Comparison of ENCODE assay signal across 25 cellular contexts in the genomic region with DNA sequence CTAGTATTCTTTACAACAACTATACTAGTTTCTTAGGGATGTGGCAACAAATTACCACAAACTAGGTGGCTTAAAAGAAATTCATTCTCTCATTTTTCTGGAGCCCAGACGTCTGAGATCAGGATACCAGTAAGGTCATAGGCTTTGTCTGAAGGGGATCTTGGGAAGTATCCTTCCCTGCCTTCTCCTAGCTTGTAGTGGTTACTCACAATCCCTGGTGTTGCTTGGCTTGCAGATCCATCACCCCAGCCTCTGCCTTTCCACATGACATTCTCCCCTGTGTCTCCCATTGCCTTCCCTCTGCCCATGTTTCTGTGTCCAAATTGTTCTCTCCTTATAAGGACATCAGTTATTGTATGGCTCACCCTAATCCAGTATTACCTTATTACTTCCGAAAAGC. TPM values are rescaled to one million over a fixed set of nuclear protein-coding genes. Genes with fewer than 3 reads are reported as not detected.
DNase-seq lines count a peak whose midpoint lies in the region; ATAC-seq, FAIRE-seq and TF ChIP-seq lines count a peak whose summit lies in the region.
"Had no signal": no experiment of that assay in that cellular context is flagged by ENCODE, and none has a peak within 500 bp of the region (broad histone marks: within the 10 kb centered on the region; RNA-seq: fewer than 3 reads in every experiment).

No MANE protein-coding gene starts in this region.

- TF ChIP-seq CTCF in Calu3 (IDR thresholded peaks at IDR 0.05; ENCODE audit: unreplicated experiment) (no peak), RWPE2 (IDR thresholded peaks at IDR 0.05; ENCODE audit: poor library complexity, severe bottlenecking) (no peak), keratinocyte (optimal IDR thresholded peaks at IDR 0.05 in 1 of 3, IDR thresholded peaks at IDR 0.05 in 1 of 3, conservative IDR thresholded peaks at IDR 0.05 in 1 of 3; ENCODE audit: extremely low read depth in 1 of 3, insufficient read depth in 2 of 3, low read length in 3 of 3) (no peak)

- H3K9me1 ChIP-seq in keratinocyte (ENCODE audit: control insufficient read depth, extremely low read depth, insufficient read depth, low read length) = no peaks in the 10 kb centered on the region

- peak overlapping the region; percentile 51 for H3K4me3 Mint-ChIP-seq in Calu3 (ENCODE audit: low read depth, unreplicated experiment)
- H3K4me3 Mint-ChIP-seq: activated naive CD4-positive, alpha-beta T cell treated with anti-CD3 and anti-CD28 coated beads, Interleukin-2, amount 50 U/mL, for 24 hours; activated T-helper 1 cell treated with anti-CD3 and anti-CD28 coated beads, Interleukin-12 subunit alpha, Interleukin-12 subunit beta, Interleukin-2, Interleukin-4 antibody, amounts not matched to agents 30 ng/mL and 10 ng/mL and 1 ng/mL, durations not matched to agents 14 hours and 24 hours and 36 hours; CD4-positive, alpha-beta memory T cell; central memory CD8-positive, alpha-beta T cell; IgD-negative memory B cell; T-helper 17 cell had no signal

- dilution Hi-C loops in keratinocyte (cut with MboI; ENCODE audit: extremely low pct_ligation_motif_present, low sequenced_read_pairs) = no loop called here

- H3K27ac ChIP-seq in RWPE2 (ENCODE audit: poor library complexity, severe bottlenecking) (peak overlapping the region; percentile 95), keratinocyte (ENCODE audit: control insufficient read depth, insufficient read depth, low read length) (peak overlapping the region; percentile 100), skin epidermis (peak overlapping the region in 11 of 21 experiments; percentile 14 to 85 (median 66))
- H3K27ac ChIP-seq: gastrocnemius medialis had no signal

- peaks cover 9% of the 10 kb centered on the region for H3K36me3 Mint-ChIP-seq in Calu3 (ENCODE audit: insufficient read depth, unreplicated experiment)
- H3K36me3 Mint-ChIP-seq: activated naive CD4-positive, alpha-beta T cell treated with anti-CD3 and anti-CD28 coated beads, Interleukin-2, amount 50 U/mL, for 24 hours; CD4-positive, alpha-beta memory T cell; IgD-negative memory B cell had no signal

- H3K36me3 ChIP-seq in RWPE2 (ENCODE audit: low read depth) = no peaks in the 10 kb centered on the region
- H3K36me3 ChIP-seq in keratinocyte (ENCODE audit: control insufficient read depth in 2 of 2, extremely low read depth in 1 of 2, insufficient read depth in 2 of 2, low read length in 2 of 2) = no peaks in the 10 kb centered on the region
- H3K36me3 ChIP-seq: gastrocnemius medialis had no signal

- DNase-seq in Calu3 (no peak), RWPE2 (ENCODE audit: low spot score) (no peak), keratinocyte (ENCODE audit: low read depth, low spot score) (no peak), posterior cingulate gyrus (no peak), DMS79 treated with DMSO at 0.1 percent for 48 hours (lab: John Stamatoyannopoulos, UW) (no peak), D341Med (ENCODE audit: low spot score) (no peak)
- DNase-seq: activated CD4-positive, alpha-beta T cell treated with anti-CD3 and anti-CD28 coated beads for 48 hours; aorta; CD4-positive, alpha-beta memory T cell; gastrocnemius medialis; kidney; NCI-H1417; NCI-H2081 treated with DMSO at 0.1 percent for 48 hours; occipital lobe; right cardiac atrium; T-helper 17 cell had no signal

- peaks cover 51% of the 10 kb centered on the region for H3K4me1 Mint-ChIP-seq in Calu3 (ENCODE audit: low read depth, unreplicated experiment)
- H3K4me1 Mint-ChIP-seq: activated naive CD4-positive, alpha-beta T cell treated with anti-CD3 and anti-CD28 coated beads, Interleukin-2, amount 50 U/mL, for 24 hours; central memory CD8-positive, alpha-beta T cell; IgD-negative memory B cell had no signal

- H4K20me1 ChIP-seq in keratinocyte (ENCODE audit: control insufficient read depth, extremely low read depth, insufficient read depth, low read length) = no peaks in the 10 kb centered on the region

- CTCF ChIA-PET in Calu3 (lab: Charles Lee) = interaction anchor here (0.6 to 4.6 kb wide), 4 partner anchors 11 to 40 kb away, joined by 3 to 37 read pairs (median 4); partner anchors contain the start of gene CLDN1

- ATAC-seq in RWPE2 (ENCODE audit: low read depth) (no peak), HG02571 (IDR thresholded peaks at IDR 0.05; ENCODE audit: unreplicated experiment) (no peak)
- ATAC-seq: gastrocnemius medialis, T-helper 17 cell had no signal

- H3K27ac Mint-ChIP-seq in Calu3 (ENCODE audit: unreplicated experiment) = peak overlapping the region; percentile 98
- H3K27ac Mint-ChIP-seq: activated naive CD4-positive, alpha-beta T cell treated with anti-CD3 and anti-CD28 coated beads, Interleukin-2, amount 50 U/mL, for 24 hours; activated T-helper 1 cell treated with anti-CD3 and anti-CD28 coated beads, Interleukin-12 subunit alpha, Interleukin-12 subunit beta, Interleukin-2, Interleukin-4 antibody, amounts not matched to agents 30 ng/mL and 10 ng/mL and 1 ng/mL, durations not matched to agents 14 hours and 24 hours and 36 hours; CD4-positive, alpha-beta memory T cell; IgD-negative memory B cell; T-helper 17 cell had no signal

- H2AFZ ChIP-seq in keratinocyte (ENCODE audit: control insufficient read depth, low read length) = peak overlapping the region; percentile 69

- H3K9ac ChIP-seq in keratinocyte (ENCODE audit: control insufficient read depth, extremely low read depth, insufficient read depth, low read length) = peak overlapping the region; percentile 91

- H3K27me3 ChIP-seq in RWPE2 (ENCODE audit: insufficient read depth, poor library complexity, severe bottlenecking) (no peaks in the 10 kb centered on the region), keratinocyte (ENCODE audit: control insufficient read depth, extremely low read depth, insufficient read depth, low read length) (no peaks in the 10 kb centered on the region)
- H3K27me3 ChIP-seq: gastrocnemius medialis had no signal

- H3K79me2 ChIP-seq in keratinocyte (ENCODE audit: control insufficient read depth, insufficient read depth, low read length) = no peaks in the 10 kb centered on the region

- peaks cover 9% of the 10 kb centered on the region for H3K9me3 Mint-ChIP-seq in Calu3 (ENCODE audit: low read depth, unreplicated experiment)
- H3K9me3 Mint-ChIP-seq: activated naive CD4-positive, alpha-beta T cell treated with anti-CD3 and anti-CD28 coated beads, Interleukin-2, amount 50 U/mL, for 24 hours; activated T-helper 1 cell treated with anti-CD3 and anti-CD28 coated beads, Interleukin-12 subunit alpha, Interleukin-12 subunit beta, Interleukin-2, Interleukin-4 antibody, amounts not matched to agents 30 ng/mL and 10 ng/mL and 1 ng/mL, durations not matched to agents 14 hours and 24 hours and 36 hours had no signal

- intact Hi-C loops in Calu3 (cut with micrococcal nuclease; ENCODE audit: unreplicated experiment) (no loop called here), posterior cingulate gyrus (cut with DNase I) (no loop called here)

- peak; percentile 84 for FAIRE-seq in keratinocyte (lab: Jason Lieb, UNC)
- FAIRE-seq: GM12892, kidney had no signal

- H3K27me3 Mint-ChIP-seq in Calu3 (ENCODE audit: unreplicated experiment) = no peaks in the 10 kb centered on the region

- H3K4me3 ChIP-seq in RWPE2 (ENCODE audit: severe bottlenecking) (no peak overlapping the region), keratinocyte (ENCODE audit: control insufficient read depth in 2 of 3, extremely low read depth in 1 of 3, insufficient read depth in 2 of 3, low read depth in 1 of 3, low read length in 3 of 3) (no peak overlapping the region), skin epidermis (no peak overlapping the region)
- H3K4me3 ChIP-seq: gastrocnemius medialis had no signal

- H3K9me3 ChIP-seq in RWPE2 (ENCODE audit: severe bottlenecking) = no peaks in the 10 kb centered on the region
- no peaks in the 10 kb centered on the region for H3K9me3 ChIP-seq in keratinocyte (ENCODE audit: control insufficient read depth, low read depth, low read length)
- H3K9me3 ChIP-seq: gastrocnemius medialis had no signal

- peaks cover 27% of the 10 kb centered on the region for H3K4me1 ChIP-seq in RWPE2 (ENCODE audit: insufficient read depth, poor library complexity, severe bottlenecking)
- peaks cover 28% of the 10 kb centered on the region for H3K4me1 ChIP-seq in keratinocyte (ENCODE audit: control insufficient read depth, extremely low read depth, insufficient read depth, low read length)
- H3K4me1 ChIP-seq: gastrocnemius medialis had no signal

- peak overlapping the region; percentile 71 for H3K4me2 ChIP-seq in keratinocyte (ENCODE audit: control insufficient read depth, extremely low read depth, insufficient read depth, low read depth, low read length)

- no TSS peak for BruUV-seq in Calu3 (replicated peaks; lab: Mats Ljungman, UMichigan)

RNA-seq across cellular contexts. Expression of gene CLDN1, which starts 24.3 kb away (rescaled TPM):
- total RNA-seq in Calu3 (2022) = 204 and 253 TPM in 2 replicates
- polyA plus RNA-seq in keratinocyte = 126 to 406 TPM (median 218 TPM) in 3 replicates
- polyA plus RNA-seq in keratinocyte (2011; ENCODE audit: low read depth) = 145 TPM
- polyA plus RNA-seq in keratinocyte (2011; cell fraction: cytosol; rRNA removed) = 142 and 283 TPM in 2 replicates
- polyA plus RNA-seq in keratinocyte (2011; cell fraction: nucleus; rRNA removed) = 856 and 1,206 TPM in 2 replicates
- polyA plus RNA-seq in keratinocyte (2012; ENCODE audit: low replicate concordance) = 97.6 and 476 TPM in 2 replicates
- 95.8 to 637 TPM (median 395 TPM) in 3 replicates for polyA minus RNA-seq in keratinocyte
- 140 TPM for polyA minus RNA-seq in keratinocyte (2011; cell fraction: cytosol; rRNA and poly(A)+ RNA removed)
- 726 and 1,190 TPM in 2 replicates for polyA minus RNA-seq in keratinocyte (2011; cell fraction: nucleus; rRNA and poly(A)+ RNA removed)
- total RNA-seq: CD4-positive, alpha-beta memory T cell; T-helper 17 cell had no signal
- polyA plus RNA-seq: CD4-positive, alpha-beta memory T cell; IgD-negative memory B cell had no signal

RNA-seq across cellular contexts. Expression of gene CLDN16, which starts 41.4 kb away (rescaled TPM):
- total RNA-seq in Calu3 (2022) = 2.9 and 4.8 TPM in 2 replicates
- 0.52 to 2.6 TPM (median 0.88 TPM) in 3 replicates for polyA plus RNA-seq in keratinocyte
- polyA plus RNA-seq in keratinocyte (2011; ENCODE audit: low read depth) = 4.1 TPM
- polyA plus RNA-seq in keratinocyte (2011; cell fraction: cytosol; rRNA removed) = 1.7 and 2.1 TPM in 2 replicates
- polyA plus RNA-seq in keratinocyte (2011; cell fraction: nucleus; rRNA removed) = 1.8 and 2.2 TPM in 2 replicates
- polyA plus RNA-seq in keratinocyte (2012; ENCODE audit: low replicate concordance) = 0.40 and 6.2 TPM in 2 replicates
- 1.2 to 6.1 TPM (median 3.2 TPM) in 3 replicates for polyA minus RNA-seq in keratinocyte
- polyA minus RNA-seq in keratinocyte (2011; cell fraction: cytosol; rRNA and poly(A)+ RNA removed) = not detected
- polyA minus RNA-seq in keratinocyte (2011; cell fraction: nucleus; rRNA and poly(A)+ RNA removed) = 2.9 and 3.3 TPM in 2 replicates
- total RNA-seq: activated T-helper 1 cell treated with anti-CD3 and anti-CD28 coated beads, Interleukin-12 subunit alpha, Interleukin-12 subunit beta, Interleukin-2, Interleukin-4 antibody, amounts not matched to agents 30 ng/mL and 10 ng/mL and 1 ng/mL, durations not matched to agents 14 hours and 24 hours and 36 hours; aorta; CD4-positive, alpha-beta memory T cell; gastrocnemius medialis; M059J; right cardiac atrium; SK-MEL-5; T-helper 17 cell had no signal
- polyA plus RNA-seq: aorta; CD4-positive, alpha-beta memory T cell; IgD-negative memory B cell had no signal
